10 cellular contexts compared by ENCODE assay signal in genomic region chr21:46080171-46081021, GRCh38. TPM values are rescaled to one million over a fixed set of nuclear protein-coding genes. Genes with fewer than 3 reads are reported as not detected.
DNase-seq lines count a peak whose midpoint lies in the region; FAIRE-seq and TF ChIP-seq lines count a peak whose summit lies in the region.
"Had no signal": no experiment of that assay in that cellular context is flagged by ENCODE, and none has a peak within 500 bp of the region (broad histone marks: within the 10 kb centered on the region; RNA-seq: fewer than 3 reads in every experiment).

No MANE protein-coding gene starts in this region.

- intact Hi-C loops in kidney (cut with DNase I): no loop called here

- no peaks in the 10 kb centered on the region for H3K36me3 ChIP-seq in kidney (ENCODE audit: control insufficient read depth in 1 of 2, insufficient read depth in 2 of 2, low read length in 2 of 2)
- H3K36me3 ChIP-seq in skeletal muscle tissue (ENCODE audit: control insufficient read depth in 3 of 3, insufficient read depth in 3 of 3, low read length in 3 of 3): no peaks in the 10 kb centered on the region

- DNase-seq in GM13976 (ENCODE audit: low spot score): peak; percentile 38
- peak in 31 of 56 donors; percentile 6 to 70 (median 44) for DNase-seq in amygdala (lab: John Stamatoyannopoulos, UW)
- peak; percentile 87 for DNase-seq in kidney
- no peak for DNase-seq in NCI-H2196 (lab: John Stamatoyannopoulos, UW; ENCODE audit: unreplicated experiment)
- no peak for DNase-seq in epidermal melanocyte (ENCODE audit: insufficient read length, low spot score)
- DNase-seq in EL: no peak
- DNase-seq in NCI-H146 treated with DMSO at 0.1 percent for 48 hours (lab: John Stamatoyannopoulos, UW; ENCODE audit: unreplicated experiment): no peak
- DNase-seq: cortex of kidney, NCI-H1417 had no signal

- H3K4me1 ChIP-seq in kidney (ENCODE audit: control insufficient read depth in 1 of 2, insufficient read depth in 1 of 2, low read depth in 1 of 2, low read length in 2 of 2) (peaks cover 0 to 3% of the 10 kb centered on the region in 2 donors), skeletal muscle tissue (ENCODE audit: control insufficient read depth in 3 of 3, insufficient read depth in 3 of 3, low read length in 3 of 3) (peaks cover 21 to 29% (median 29%) of the 10 kb centered on the region in 3 donors)

- in situ Hi-C loops in GM13976 (cut with MboI; ENCODE audit: low sequenced_read_pairs, unreplicated experiment): no loop called here

- peaks cover 31 to 53% (median 49%) of the 10 kb centered on the region in 3 donors for H3K27me3 ChIP-seq in skeletal muscle tissue (ENCODE audit: control insufficient read depth in 3 of 3, insufficient read depth in 3 of 3, low read length in 3 of 3)

- FAIRE-seq in kidney (lab: Jason Lieb, UNC): no peak

- H3K9me3 ChIP-seq in kidney (ENCODE audit: control insufficient read depth in 1 of 2, low read length in 2 of 2) (no peaks in the 10 kb centered on the region), skeletal muscle tissue (ENCODE audit: control insufficient read depth in 3 of 3, low read length in 3 of 3) (no peaks in the 10 kb centered on the region)

- H3K9ac ChIP-seq in kidney (ENCODE audit: low read length in 2 of 2) (no peak overlapping the region), skeletal muscle tissue (ENCODE audit: low read depth in 1 of 3, low read length in 3 of 3) (no peak overlapping the region)

- H3K4me3 ChIP-seq in kidney (ENCODE audit: low read length in 2 of 2) (no peak overlapping the region), skeletal muscle tissue (ENCODE audit: low read length in 3 of 3) (no peak overlapping the region)

- no peak overlapping the region for H3K27ac ChIP-seq in kidney (ENCODE audit: low read depth in 2 of 2, low read length in 2 of 2)
- H3K27ac ChIP-seq in skeletal muscle tissue (ENCODE audit: low read depth, low read length): peak overlapping the region; percentile 10

- TF ChIP-seq CTCF in GM13976 (IDR thresholded peaks at IDR 0.05; ENCODE audit: borderline replicate concordance, control extremely low read depth, extremely low read depth, insufficient read depth, missing control alignments) (no peak), kidney (IDR thresholded peaks at IDR 0.05; ENCODE audit: borderline replicate concordance, extremely low read depth, insufficient read depth) (no peak)

RNA-seq across cellular contexts. Expression of gene COL6A2, which starts 17.5 kb away (rescaled TPM):
- total RNA-seq in kidney: 174 TPM
- 52.4 TPM for polyA plus RNA-seq in kidney (ENCODE audit: insufficient read depth, low read depth, low replicate concordance)
- 459 TPM for total RNA-seq in skeletal muscle tissue

Comparison
In these comparisons a context has a peak if more than half of its experiments do, and no peak if none do; other contexts are left out.
1. DNase-seq: peak in GM13976 (single experiment), amygdala (31 of 56) and kidney (single experiment); none in NCI-H2196 (single experiment), epidermal melanocyte (single experiment), EL (single experiment) and NCI-H146 treated with DMSO at 0.1 percent for 48 hours (single experiment).